Comparison of ENCODE assay signal across 24 cellular contexts in genomic region chr9:463455-464125, GRCh38. TPM values are rescaled to one million over a fixed set of nuclear protein-coding genes. Genes with fewer than 3 reads are reported as not detected.
A peak's percentile ranks its signal among the peaks of the same experiment; 100 is the strongest.
DNase-seq lines count a peak whose midpoint lies in the region; ATAC-seq, FAIRE-seq and TF ChIP-seq lines count a peak whose summit lies in the region.
"Had no signal": no experiment of that assay in that cellular context is flagged by ENCODE, and none has a peak within 500 bp of the region (broad histone marks: within the 10 kb centered on the region; RNA-seq: fewer than 3 reads in every experiment).

No MANE protein-coding gene starts in this region.

- H3K9me3 ChIP-seq in A549 (0 out of 3 replicates have a peak, but pooled peaks cover 3% of the 10 kb centered on the region), HepG2 (ENCODE audit: low read length) (no peaks in the 10 kb centered on the region)
- no peaks in the 10 kb centered on the region for H3K9me3 ChIP-seq in CD4-positive, alpha-beta T cell (ENCODE audit: control insufficient read depth, low read length)
- H3K9me3 ChIP-seq: gastroesophageal sphincter had no signal

- H3K27ac Mint-ChIP-seq in GM23338, result no peak overlapping the region
- H3K27ac Mint-ChIP-seq in activated T-helper 17 cell treated with anti-CD3 and anti-CD28 coated beads, Interleukin-2, amount 50 U/mL, for 72 hours, result peak overlapping the region; percentile 54
- no peak overlapping the region for H3K27ac Mint-ChIP-seq in CD4-positive, alpha-beta T cell
- H3K27ac Mint-ChIP-seq: activated B cell treated with CpG ODN at 0.5 μM for 24 hours; activated CD4-positive, alpha-beta memory T cell treated with anti-CD3 and anti-CD28 coated beads, Interleukin-2, amount 10 ng/mL, durations not matched to agents 7 days and 5 days; activated T-cell treated with anti-CD3 and anti-CD28 coated beads, Interleukin-2, amount 50 U/mL, for 72 hours had no signal

- TF ChIP-seq POLR2A in A549 (IDR thresholded peaks at IDR 0.05; ENCODE audit: low read length) (no peak), HepG2 (IDR thresholded peaks at IDR 0.05; ENCODE audit: insufficient read depth in 1 of 2, low read depth in 2 of 2, low read length in 2 of 2) (no peak)

- no peak overlapping the region for H3K4me3 ChIP-seq in A549
- no peak overlapping the region for H3K4me3 ChIP-seq in GM23338
- H3K4me3 ChIP-seq in HepG2 (replicated peaks in 1 of 3; ENCODE audit: insufficient read depth in 1 of 3, low read depth in 2 of 3, low read length in 3 of 3), result no peak overlapping the region
- H3K4me3 ChIP-seq: gastroesophageal sphincter, smooth muscle cell had no signal

- 0 out of 2 replicates have a peak, but pooled peaks cover 3% of the 10 kb centered on the region for H3F3A ChIP-seq in GM23338 (replicated peaks; ENCODE audit: low read depth)

- no peak overlapping the region for H3K9ac ChIP-seq in HepG2 (ENCODE audit: insufficient read depth, low read depth, low read length)

- H3K4me2 ChIP-seq in A549, result peak overlapping the region; percentile 40
- H3K4me2 ChIP-seq in GM23338, result no peak overlapping the region
- peak overlapping the region; percentile 16; the same call in 1 of the 2 replicates for H3K4me2 ChIP-seq in HepG2 (ENCODE audit: low read depth, low read length)
- H3K4me2 ChIP-seq: smooth muscle cell had no signal

- H3K27ac ChIP-seq in A549, result peak overlapping the region in 1 of 2 experiments; percentile 27; a peak in 2 of 6 replicates
- no peak overlapping the region for H3K27ac ChIP-seq in GM23338 (ENCODE audit: low read depth)
- H3K27ac ChIP-seq in HepG2 (ENCODE audit: extremely low read length, insufficient read depth, low read length), result no peak overlapping the region
- H3K27ac ChIP-seq in CD4-positive, alpha-beta T cell (ENCODE audit: low read depth, low read length), result no peak overlapping the region
- H3K27ac ChIP-seq: gastroesophageal sphincter had no signal

- 70% methylated on average over 8 of the region's 8 CpGs for WGBS in A549 (ENCODE audit: missing lambda C conversion rate)
- 46% methylated on average over 8 of the region's 8 CpGs for WGBS in HepG2 (ENCODE audit: low lambda C conversion rate)

- H3K27me3 ChIP-seq in GM23338 (ENCODE audit: insufficient read depth), result no peaks in the 10 kb centered on the region
- peaks cover 0 to 1% of the 10 kb centered on the region in 2 experiments; a peak in 1 of 5 replicates for H3K27me3 ChIP-seq in HepG2 (ENCODE audit: control insufficient read depth in 1 of 2, insufficient read depth in 2 of 2, low read length in 2 of 2)
- no peaks in the 10 kb centered on the region for H3K27me3 ChIP-seq in CD4-positive, alpha-beta T cell (ENCODE audit: control insufficient read depth, insufficient read depth, low read length)
- H3K27me3 ChIP-seq: gastroesophageal sphincter had no signal

- intact Hi-C loops in HepG2 (cut with micrococcal nuclease; ENCODE audit: unreplicated experiment), result loop anchor here (5.0 kb wide), 1 partner anchor 39 kb away; the partner anchor contains the start of gene KANK1
- intact Hi-C loops in CD4-positive, alpha-beta T cell (cut with DNase I, micrococcal nuclease), result no loop called here

- no peak for FAIRE-seq in A549 (lab: Jason Lieb, UNC)
- no peak for FAIRE-seq in HepG2 (lab: Jason Lieb, UNC)
- no peak for FAIRE-seq in RCC 7860 (lab: Jason Lieb, UNC)
- FAIRE-seq: kidney had no signal

- peak overlapping the region; percentile 57; the same call in 1 of the 2 replicates for H2AFZ ChIP-seq in GM23338
- H2AFZ ChIP-seq in HepG2 (ENCODE audit: low read length), result no peak overlapping the region

- peaks cover 8% of the 10 kb centered on the region for H3K4me1 Mint-ChIP-seq in GM23338
- H3K4me1 Mint-ChIP-seq in activated T-helper 17 cell treated with anti-CD3 and anti-CD28 coated beads, Interleukin-2, amount 50 U/mL, for 72 hours, result no peaks in the 10 kb centered on the region
- peaks cover 5% of the 10 kb centered on the region for H3K4me1 Mint-ChIP-seq in CD4-positive, alpha-beta T cell (ENCODE audit: low read depth)

- no peak for TF ChIP-seq RAD21 in A549 (conservative IDR thresholded peaks at IDR 0.05 in 1 of 2, IDR thresholded peaks at IDR 0.05 in 1 of 2)
- no peak for TF ChIP-seq RAD21 in HepG2 (CRISPR knock-in tag; IDR thresholded peaks at IDR 0.05)

- H3K9me3 Mint-ChIP-seq in GM23338, result no peaks in the 10 kb centered on the region
- H3K9me3 Mint-ChIP-seq in activated T-helper 17 cell treated with anti-CD3 and anti-CD28 coated beads, Interleukin-2, amount 50 U/mL, for 72 hours, result no peaks in the 10 kb centered on the region
- no peaks in the 10 kb centered on the region for H3K9me3 Mint-ChIP-seq in CD4-positive, alpha-beta T cell
- H3K9me3 Mint-ChIP-seq: activated B cell treated with CpG ODN at 0.5 μM for 24 hours; activated CD4-positive, alpha-beta memory T cell treated with anti-CD3 and anti-CD28 coated beads, Interleukin-2, amount 10 ng/mL, durations not matched to agents 7 days and 5 days; activated T-cell treated with anti-CD3 and anti-CD28 coated beads, Interleukin-2, amount 50 U/mL, for 72 hours; neural crest cell had no signal

- no peaks in the 10 kb centered on the region for H3K36me3 Mint-ChIP-seq in GM23338 (ENCODE audit: low read depth)
- H3K36me3 Mint-ChIP-seq in activated T-helper 17 cell treated with anti-CD3 and anti-CD28 coated beads, Interleukin-2, amount 50 U/mL, for 72 hours (ENCODE audit: low read depth), result peaks cover 66% of the 10 kb centered on the region
- peaks cover 70% of the 10 kb centered on the region for H3K36me3 Mint-ChIP-seq in CD4-positive, alpha-beta T cell (ENCODE audit: low read depth)

- H3K36me3 ChIP-seq in GM23338 (ENCODE audit: insufficient read depth), result no peaks in the 10 kb centered on the region
- H3K36me3 ChIP-seq in HepG2 (replicated peaks in 1 of 2; ENCODE audit: control insufficient read depth in 1 of 2, insufficient read depth in 2 of 2, low read length in 2 of 2), result no peaks in the 10 kb centered on the region

- H4K20me1 ChIP-seq in GM23338 (replicated peaks; ENCODE audit: insufficient read depth), result no peaks in the 10 kb centered on the region
- H4K20me1 ChIP-seq in HepG2 (ENCODE audit: insufficient read depth, low read length), result no peaks in the 10 kb centered on the region

- TF ChIP-seq CTCF in A549 (IDR thresholded peaks at IDR 0.05), result no peak
- no peak for TF ChIP-seq CTCF in GM23338 (conservative IDR thresholded peaks at IDR 0.05; ENCODE audit: low read depth in 2 of 2)
- no peak for TF ChIP-seq CTCF in HepG2 (CRISPR knock-in tag; IDR thresholded peaks at IDR 0.05)
- TF ChIP-seq CTCF in CD4-positive, alpha-beta T cell (IDR thresholded peaks at IDR 0.05), result no peak

- ATAC-seq in A549 (peak in 1 of 2 experiments; percentile 89; a peak in 4 of 6 replicates), GM23338 (no peak), HepG2 (peak; percentile 77)
- ATAC-seq in activated T-helper 17 cell treated with anti-CD3 and anti-CD28 coated beads, Interleukin-2, amount 50 U/mL, for 72 hours (replicated peaks), result no peak
- ATAC-seq in CD4-positive, alpha-beta T cell (ENCODE audit: poor library complexity), result no peak
- ATAC-seq: activated T-cell treated with anti-CD3 and anti-CD28 coated beads, Interleukin-2, amount 50 U/mL, for 72 hours; gastroesophageal sphincter; SK-N-SH treated with all-trans-retinoic acid at 6 μM for 48 hours had no signal

- in situ Hi-C loops in HepG2 (cut with HindIII; ENCODE audit: extremely low pct_ligation_motif_present, low pct_unique_long_range_greater_than_20kb), result no loop called here

- CTCF ChIA-PET in A549 (lab: Yijun Ruan, JAX), result interaction anchor here (0.6 kb wide), 1 partner anchor 1734 kb away, joined by 3 read pairs; no protein-coding TSS in a partner anchor
- CTCF ChIA-PET in HepG2 (lab: Yijun Ruan, JAX; ENCODE audit: low intra/inter-chr PET ratio, low total read pairs), result no interaction called here
- CTCF ChIA-PET in CD4-positive, alpha-beta T cell (lab: Charles Lee), result no interaction called here

- POLR2A ChIA-PET in A549 (lab: Yijun Ruan, JAX), result no interaction called here
- POLR2A ChIA-PET in HepG2 (lab: Yijun Ruan, JAX), result no interaction called here
- POLR2A ChIA-PET in CD4-positive, alpha-beta T cell (lab: Charles Lee), result no interaction called here

- no peak overlapping the region for H3K4me3 Mint-ChIP-seq in GM23338
- H3K4me3 Mint-ChIP-seq in activated T-helper 17 cell treated with anti-CD3 and anti-CD28 coated beads, Interleukin-2, amount 50 U/mL, for 72 hours, result no peak overlapping the region
- no peak overlapping the region for H3K4me3 Mint-ChIP-seq in CD4-positive, alpha-beta T cell
- H3K4me3 Mint-ChIP-seq: activated B cell treated with CpG ODN at 0.5 μM for 24 hours; activated CD4-positive, alpha-beta memory T cell treated with anti-CD3 and anti-CD28 coated beads, Interleukin-2, amount 10 ng/mL, durations not matched to agents 7 days and 5 days; activated T-cell treated with anti-CD3 and anti-CD28 coated beads, Interleukin-2, amount 50 U/mL, for 72 hours; neural crest cell had no signal

- peak; percentile 18 to 74 for DNase-seq in A549 (ENCODE audit: low read depth in 1 of 2, low spot score in 1 of 2)
- DNase-seq in GM23338 (ENCODE audit: low spot score), result no peak
- DNase-seq in HepG2 (ENCODE audit: low spot score), result peak; percentile 47
- DNase-seq in NOMO-1 treated with dmso at 0.1 percent for 144 hours (lab: John Stamatoyannopoulos, UW; ENCODE audit: unreplicated experiment), result no peak
- DNase-seq in RCC 7860 (ENCODE audit: low spot score), result no peak
- no peak for DNase-seq in CD4-positive, alpha-beta T cell
- no peak for DNase-seq in central memory CD4-positive, alpha-beta T cell
- DNase-seq: activated B cell treated with CpG ODN at 0.5 μM for 24 hours; activated CD4-positive, alpha-beta memory T cell treated with anti-CD3 and anti-CD28 coated beads, Interleukin-2, amount 10 ng/mL, durations not matched to agents 7 days and 5 days; activated T-cell treated with anti-CD3 and anti-CD28 coated beads, Interleukin-2, amount 50 U/mL, for 72 hours; caudate nucleus; KBM-7; kidney; NCI-H2029; NCI-H446 treated with DMSO at 0.1 percent for 48 hours; RPMI8226; stimulated activated CD4-positive, alpha-beta T cell treated with anti-CD3 and anti-CD28 coated beads, Interleukin-2, amount 100 ng/mL, for 48 hours; T-helper 9 cell; trophoblast cell had no signal

- TF ChIP-seq EP300 in A549 (IDR thresholded peaks at IDR 0.05), result no peak
- no peak for TF ChIP-seq EP300 in HepG2 (IDR thresholded peaks at IDR 0.05; ENCODE audit: low read depth in 2 of 2, low read length in 2 of 2)
- TF ChIP-seq EP300 in HepG2 (CRISPR knock-in tag; IDR thresholded peaks at IDR 0.05; ENCODE audit: borderline replicate concordance), result no peak

- BruUV-seq in HepG2 (replicated peaks; lab: Mats Ljungman, UMichigan), result no TSS peak

- no peaks in the 10 kb centered on the region for H3K79me2 ChIP-seq in GM23338 (replicated peaks; ENCODE audit: insufficient read depth)
- H3K79me2 ChIP-seq in HepG2 (ENCODE audit: insufficient read depth, low read length), result no peaks in the 10 kb centered on the region

- H3K27me3 Mint-ChIP-seq in GM23338 (ENCODE audit: insufficient read depth, low read depth, poor library complexity), result no peaks in the 10 kb centered on the region
- no peaks in the 10 kb centered on the region for H3K27me3 Mint-ChIP-seq in activated T-helper 17 cell treated with anti-CD3 and anti-CD28 coated beads, Interleukin-2, amount 50 U/mL, for 72 hours
- H3K27me3 Mint-ChIP-seq in CD4-positive, alpha-beta T cell, result no peaks in the 10 kb centered on the region
- H3K27me3 Mint-ChIP-seq: activated B cell treated with CpG ODN at 0.5 μM for 24 hours; activated CD4-positive, alpha-beta memory T cell treated with anti-CD3 and anti-CD28 coated beads, Interleukin-2, amount 10 ng/mL, durations not matched to agents 7 days and 5 days had no signal

- H3K4me1 ChIP-seq in A549 (peaks cover 14% of the 10 kb centered on the region), GM23338 (ENCODE audit: insufficient read depth) (no peaks in the 10 kb centered on the region), HepG2 (ENCODE audit: insufficient read depth, low read length) (peaks cover 16% of the 10 kb centered on the region)

- no peaks in the 10 kb centered on the region for H3K9me2 ChIP-seq in GM23338 (ENCODE audit: insufficient read depth)

RNA-seq across cellular contexts. Expression of gene KANK1, which starts 40.9 kb away (rescaled TPM):
- 21.2 and 24.2 TPM in 2 replicates for polyA plus RNA-seq in A549 (2011; rRNA removed)
- polyA plus RNA-seq in A549 (2012; cell fraction: cytosol; rRNA removed), result 11.9 and 12.5 TPM in 2 replicates
- 27.3 and 29.7 TPM in 2 replicates for polyA plus RNA-seq in A549 (2012; cell fraction: nucleus; rRNA removed)
- 12.0 to 14.9 TPM (median 14.7 TPM) in 3 replicates for polyA plus RNA-seq in A549 (2017; fragmentation: RNase III; extraction: RNeasy Plus Mini Kit Qiagen cat#74134 plus additional on column Dnase treatment)
- 38.2 and 52.2 TPM in 2 replicates for polyA minus RNA-seq in A549 (2011; rRNA and poly(A)+ RNA removed)
- total RNA-seq in GM23338 (2014; rRNA removed; shearing (Covaris generic)), result 44.8 and 53.6 TPM in 2 replicates
- polyA plus RNA-seq in GM23338 (2016; fragmentation: Nextera tagmentation; extraction: Ambion mirVana), result 22.2 and 23.8 TPM in 2 replicates
- total RNA-seq in activated T-helper 17 cell treated with anti-CD3 and anti-CD28 coated beads, Interleukin-2, amount 50 U/mL, for 72 hours, result 1 to 10 TPM; 3.5 to 5.8 TPM
- total RNA-seq in HepG2 (2016; rRNA removed; fragmentation: Illumina TruSeq; extraction: Trizol), result 67.0 and 70.0 TPM in 2 replicates
- 13.0 and 13.6 TPM in 2 replicates for total RNA-seq in HepG2 (2016; cell fraction: cytosol; rRNA removed; fragmentation: Illumina TruSeq; extraction: Trizol; ENCODE audit: low read depth)
- total RNA-seq in HepG2 (2016; cell fraction: insoluble cytoplasmic fraction; rRNA removed; fragmentation: Illumina TruSeq; extraction: Trizol), result 62.1 and 68.7 TPM in 2 replicates
- total RNA-seq in HepG2 (2016; cell fraction: membrane; rRNA removed; fragmentation: Illumina TruSeq; extraction: Trizol), result 26.5 and 27.0 TPM in 2 replicates
- 68.6 and 77.4 TPM in 2 replicates for total RNA-seq in HepG2 (2016; cell fraction: nucleus; rRNA removed; fragmentation: Illumina TruSeq; extraction: Trizol)
- 214 and 235 TPM in 2 replicates for polyA plus RNA-seq in HepG2 (2011; rRNA removed)
- polyA plus RNA-seq in HepG2 (2011; cell fraction: cytosol; rRNA removed), result 176 and 202 TPM in 2 replicates
- 210 and 216 TPM in 2 replicates for polyA plus RNA-seq in HepG2 (2011; cell fraction: nucleus; rRNA removed)
- polyA plus RNA-seq in HepG2 (2012), result 137 and 141 TPM in 2 replicates
- polyA plus RNA-seq in HepG2 (2016; cell fraction: cytosol; fragmentation: Illumina TruSeq; extraction: Trizol; ENCODE audit: low read depth), result 3.8 and 5.1 TPM in 2 replicates
- 56.4 and 60.9 TPM in 2 replicates for polyA plus RNA-seq in HepG2 (2016; cell fraction: insoluble cytoplasmic fraction; fragmentation: Illumina TruSeq; extraction: Trizol; ENCODE audit: low read depth)
- polyA plus RNA-seq in HepG2 (2016; cell fraction: membrane; fragmentation: Illumina TruSeq; extraction: Trizol; ENCODE audit: low read depth), result 12.3 and 13.0 TPM in 2 replicates
- 95.8 and 106 TPM in 2 replicates for polyA plus RNA-seq in HepG2 (2016; cell fraction: nucleus; fragmentation: Illumina TruSeq; extraction: Trizol; ENCODE audit: insufficient read depth, low read depth)
- 14.6 and 459 TPM in 2 replicates for polyA minus RNA-seq in HepG2 (2011; rRNA and poly(A)+ RNA removed; ENCODE audit: low replicate concordance)
- 141 and 150 TPM in 2 replicates for polyA minus RNA-seq in HepG2 (2011; cell fraction: cytosol; rRNA and poly(A)+ RNA removed)
- polyA minus RNA-seq in HepG2 (2011; cell fraction: nucleus; rRNA and poly(A)+ RNA removed), result 189 and 226 TPM in 2 replicates
- total RNA-seq in CD4-positive, alpha-beta T cell, result 1 to 10 TPM; 2.3 to 3.0 TPM

Comparison
In these comparisons a context has a peak if more than half of its experiments do, and no peak if none do; other contexts are left out.
1. DNase-seq: peak in A549 (2 of 2) and HepG2 (single experiment); none in GM23338 (single experiment), NOMO-1 treated with dmso at 0.1 percent for 144 hours (single experiment), RCC 7860 (single experiment), CD4-positive, alpha-beta T cell (0 of 10) and central memory CD4-positive, alpha-beta T cell (single experiment).
2. Of the 38 proteins assayed by ChIP-seq in both HepG2 and A549: peak only in HepG2: none; only in A549: MAFK and MAX; in both: none; in neither: 35; mixed calls (peak in some experiments, not most) for 1.